ENCODE assay signal across 23 cellular contexts in genomic region chr1:116284819-116285390, GRCh38.
DNase-seq lines count a peak whose midpoint lies in the region; ATAC-seq, FAIRE-seq and TF ChIP-seq lines count a peak whose summit lies in the region.
"Had no signal": no experiment of that assay in that cellular context is flagged by ENCODE, and none has a peak within 500 bp of the region (broad histone marks: within the 10 kb centered on the region; RNA-seq: fewer than 3 reads in every experiment).

No MANE protein-coding gene starts in this region.

- 88 to 95% (median 89%) methylated on average over 5 of the region's 5 CpGs for WGBS in small intestine, 3 donors

- DNase-seq in Right ventricle myocardium superior (peak; percentile 67), right atrium auricular region (ENCODE audit: low spot score) (no peak), SHP77 treated with DMSO at 0.1 percent for 48 hours (lab: John Stamatoyannopoulos, UW) (peak; percentile 64), left lobe of liver (ENCODE audit: low spot score) (no peak), Ammon's horn (ENCODE audit: low spot score) (no peak), small intestine (no peak), CD1c-positive myeloid dendritic cell (ENCODE audit: extremely low spot score) (no peak)
- DNase-seq: activated B cell treated with CpG ODN at 0.5 μM for 24 hours; activated CD4-positive, alpha-beta T cell treated with anti-CD3 and anti-CD28 coated beads, Interleukin-2, amount 50 U/mL, for 4 hours; activated CD8-positive, alpha-beta memory T cell treated with anti-CD3 and anti-CD28 coated beads, Interleukin-2, amount 50 U/mL, for 4 hours; activated naive CD8-positive, alpha-beta T cell treated with anti-CD3 and anti-CD28 coated beads, Interleukin-2, amount 10 ng/mL, durations not matched to agents 7 days and 5 days; endodermal cell; NCI-H345; NK-92 treated with Interleukin-12 subunit alpha and Interleukin-12 subunit beta, amount 100 ng/mL, for 24 hours; ovary; sigmoid colon had no signal

- peak; percentile 94 for ATAC-seq in Right ventricle myocardium superior (ENCODE audit: poor library complexity)
- ATAC-seq in left lobe of liver: peak; percentile 68
- no peak for ATAC-seq in GM21737 (IDR thresholded peaks at IDR 0.05; ENCODE audit: unreplicated experiment)
- ATAC-seq: activated T-helper 17 cell treated with anti-CD3 and anti-CD28 coated beads, Interleukin-2, amount 50 U/mL, for 72 hours; Panc1 had no signal

- no peak overlapping the region for H3K4me3 ChIP-seq in right atrium auricular region
- H3K4me3 ChIP-seq in small intestine (ENCODE audit: low read depth in 1 of 2, low read length in 2 of 2): no peak overlapping the region
- H3K4me3 ChIP-seq: BLaER1, ovary, sigmoid colon, SK-N-MC had no signal

- no peak for TF ChIP-seq CTCF in right atrium auricular region (IDR thresholded peaks at IDR 0.05)

- no peaks in the 10 kb centered on the region for H3K27me3 ChIP-seq in right atrium auricular region
- H3K27me3 ChIP-seq in small intestine (ENCODE audit: control insufficient read depth in 2 of 2, insufficient read depth in 2 of 2, low read length in 2 of 2): no peaks in the 10 kb centered on the region
- H3K27me3 ChIP-seq: BLaER1, ovary, sigmoid colon had no signal

- no peaks in the 10 kb centered on the region for H3K4me1 ChIP-seq in right atrium auricular region
- H3K4me1 ChIP-seq in small intestine (ENCODE audit: control insufficient read depth in 2 of 2, insufficient read depth in 1 of 2, low read depth in 1 of 2, low read length in 1 of 2): no peaks in the 10 kb centered on the region
- H3K4me1 ChIP-seq: BLaER1 had no signal

- H3K36me3 ChIP-seq in right atrium auricular region (no peaks in the 10 kb centered on the region), small intestine (ENCODE audit: control insufficient read depth in 2 of 2, insufficient read depth in 2 of 2, low read length in 2 of 2) (no peaks in the 10 kb centered on the region)
- H3K36me3 ChIP-seq: BLaER1, ovary, sigmoid colon had no signal

- FAIRE-seq in small intestine (lab: Jason Lieb, UNC): no peak
- FAIRE-seq: colon, keratinocyte had no signal

- no peaks in the 10 kb centered on the region for H3K9me3 ChIP-seq in right atrium auricular region
- no peaks in the 10 kb centered on the region for H3K9me3 ChIP-seq in small intestine (ENCODE audit: control insufficient read depth, low read depth)
- H3K9me3 ChIP-seq: BLaER1, ovary had no signal

- H3K27ac ChIP-seq in right atrium auricular region (no peak overlapping the region), small intestine (ENCODE audit: low read depth in 1 of 2, low read length in 1 of 2) (no peak overlapping the region)
- H3K27ac ChIP-seq: BLaER1, ovary, sigmoid colon, SK-N-MC had no signal

- intact Hi-C loops in Right ventricle myocardium superior (cut with DNase I): no loop called here

Comparison
In these comparisons a context has a peak if more than half of its experiments do, and no peak if none do; other contexts are left out.
1. DNase-seq: peak in Right ventricle myocardium superior (single experiment) and SHP77 treated with DMSO at 0.1 percent for 48 hours (single experiment); none in right atrium auricular region (single experiment), left lobe of liver (single experiment), Ammon's horn (single experiment), small intestine (single experiment) and CD1c-positive myeloid dendritic cell (single experiment).